In the genomic region with DNA sequence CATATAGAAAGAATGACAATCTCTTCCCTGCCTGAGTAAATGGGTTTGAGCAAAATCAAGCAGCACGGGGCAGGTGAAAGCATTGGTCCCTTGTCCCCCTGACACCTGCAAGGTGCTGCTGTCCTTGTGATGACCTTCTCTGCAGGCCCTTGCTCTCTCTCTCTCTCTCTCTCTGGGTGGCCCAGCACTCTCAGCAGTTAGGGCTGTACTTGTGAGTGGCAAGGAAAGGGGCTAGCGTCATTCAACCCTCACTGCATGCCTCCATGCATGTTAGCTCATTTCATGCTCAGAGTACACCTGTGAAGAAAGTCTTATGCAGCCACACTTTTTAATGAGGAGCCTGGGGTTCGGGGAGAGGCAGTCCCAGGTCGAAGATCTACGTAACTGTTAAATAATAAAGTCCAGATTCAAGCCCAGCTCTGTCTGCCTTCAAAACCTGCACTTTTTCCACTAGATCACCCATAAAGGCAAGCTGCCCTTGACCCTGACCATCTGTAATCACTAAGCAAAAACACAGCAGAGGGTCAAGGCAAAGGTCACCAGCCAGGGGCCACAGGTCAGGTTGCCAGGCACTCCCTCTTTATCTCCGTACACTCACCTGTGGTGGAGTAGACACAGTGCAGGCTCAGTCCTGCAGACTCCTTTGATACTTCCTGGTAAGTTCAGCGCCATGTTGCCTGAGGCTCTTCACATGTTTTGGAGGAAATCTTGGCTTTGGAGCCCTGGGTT, we compare ENCODE assay signal across 2 cellular contexts.
TF ChIP-seq lines count a peak whose summit lies in the region.

No MANE protein-coding gene starts in this region.

TF ChIP-seq in A549, 52 proteins besides CTCF, POLR2A, EP300 and RAD21:
- no peak for TF ChIP-seq HOXB13 (CRISPR knock-in tag; IDR thresholded peaks at IDR 0.05; ENCODE audit: low read depth)
- TF ChIP-seq SMC3 (IDR thresholded peaks at IDR 0.05): no peak
- TF ChIP-seq EHMT2 (IDR thresholded peaks at IDR 0.05; ENCODE audit: low read depth): no peak
- TF ChIP-seq HMGXB4 (CRISPR knock-in tag; IDR thresholded peaks at IDR 0.05; ENCODE audit: borderline replicate concordance): no peak
- TF ChIP-seq, protein P1, sequence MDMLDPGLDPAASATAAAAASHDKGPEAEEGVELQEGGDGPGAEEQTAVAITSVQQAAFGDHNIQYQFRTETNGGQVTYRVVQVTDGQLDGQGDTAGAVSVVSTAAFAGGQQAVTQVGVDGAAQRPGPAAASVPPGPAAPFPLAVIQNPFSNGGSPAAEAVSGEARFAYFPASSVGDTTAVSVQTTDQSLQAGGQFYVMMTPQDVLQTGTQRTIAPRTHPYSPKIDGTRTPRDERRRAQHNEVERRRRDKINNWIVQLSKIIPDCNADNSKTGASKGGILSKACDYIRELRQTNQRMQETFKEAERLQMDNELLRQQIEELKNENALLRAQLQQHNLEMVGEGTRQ (IDR thresholded peaks at IDR 0.05): no peak
- no peak for TF ChIP-seq MAFK (IDR thresholded peaks at IDR 0.05; ENCODE audit: partially characterized antibody)
- no peak for TF ChIP-seq HDAC2 (IDR thresholded peaks at IDR 0.05)
- TF ChIP-seq MAX (IDR thresholded peaks at IDR 0.05): no peak
- TF ChIP-seq NPAS2 (CRISPR knock-in tag; IDR thresholded peaks at IDR 0.05; ENCODE audit: borderline replicate concordance): no peak
- no peak for TF ChIP-seq CEBPB (IDR thresholded peaks at IDR 0.05)
- no peak for TF ChIP-seq MAZ (IDR thresholded peaks at IDR 0.05; ENCODE audit: borderline replicate concordance, low read depth, low read length)
- TF ChIP-seq, protein P2, sequence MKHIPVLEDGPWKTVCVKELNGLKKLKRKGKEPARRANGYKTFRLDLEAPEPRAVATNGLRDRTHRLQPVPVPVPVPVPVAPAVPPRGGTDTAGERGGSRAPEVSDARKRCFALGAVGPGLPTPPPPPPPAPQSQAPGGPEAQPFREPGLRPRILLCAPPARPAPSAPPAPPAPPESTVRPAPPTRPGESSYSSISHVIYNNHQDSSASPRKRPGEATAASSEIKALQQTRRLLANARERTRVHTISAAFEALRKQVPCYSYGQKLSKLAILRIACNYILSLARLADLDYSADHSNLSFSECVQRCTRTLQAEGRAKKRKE (CRISPR knock-in tag; IDR thresholded peaks at IDR 0.05; ENCODE audit: low read depth): no peak
- TF ChIP-seq HOXB5 (CRISPR knock-in tag; IDR thresholded peaks at IDR 0.05): no peak
- TF ChIP-seq RARB (CRISPR knock-in tag; IDR thresholded peaks at IDR 0.05): no peak
- TF ChIP-seq PHF8 (IDR thresholded peaks at IDR 0.05; ENCODE audit: borderline replicate concordance, low read depth): no peak
- no peak for TF ChIP-seq SREBF2 (IDR thresholded peaks at IDR 0.05)
- no peak for TF ChIP-seq CBX2 (IDR thresholded peaks at IDR 0.05; ENCODE audit: borderline replicate concordance, low read depth)
- no peak for TF ChIP-seq HOXA7 (CRISPR knock-in tag; IDR thresholded peaks at IDR 0.05)
- TF ChIP-seq MYC (IDR thresholded peaks at IDR 0.05; ENCODE audit: borderline replicate concordance, low read length): no peak
- no peak for TF ChIP-seq REST (IDR thresholded peaks at IDR 0.05)

TF ChIP-seq in IMR-90, 13 proteins besides CTCF, POLR2A, EP300 and RAD21:
- TF ChIP-seq CHD1 (IDR thresholded peaks at IDR 0.05; ENCODE audit: low read depth, low read length) (no peak), NFE2L2 (IDR thresholded peaks at IDR 0.05; ENCODE audit: low read depth, low read length) (no peak), MAFK (IDR thresholded peaks at IDR 0.05; ENCODE audit: low read depth, low read length) (no peak), MAZ (IDR thresholded peaks at IDR 0.05; ENCODE audit: borderline replicate concordance, low read depth, low read length) (no peak), CEBPB (IDR thresholded peaks at IDR 0.05; ENCODE audit: low read depth, low read length) (no peak), FOS (IDR thresholded peaks at IDR 0.05; ENCODE audit: low read depth, low read length) (no peak), RFX5 (IDR thresholded peaks at IDR 0.05; ENCODE audit: low read depth, low read length) (no peak), ELK1 (IDR thresholded peaks at IDR 0.05; ENCODE audit: borderline replicate concordance, low read depth, low read length) (no peak), MXI1 (IDR thresholded peaks at IDR 0.05; ENCODE audit: borderline replicate concordance, low read depth, low read length) (no peak), RCOR1 (IDR thresholded peaks at IDR 0.05; ENCODE audit: insufficient replicate concordance, low read length) (no peak), SMC3 (IDR thresholded peaks at IDR 0.05; ENCODE audit: low read depth, low read length) (no peak), BHLHE40 (IDR thresholded peaks at IDR 0.05; ENCODE audit: low read depth, low read length) (no peak)
- TF ChIP-seq, protein P1 (IDR thresholded peaks at IDR 0.05; ENCODE audit: low read depth, low read length): no peak
